10 cellular contexts compared by ENCODE assay signal in genomic region chr17:50834786-50835562, GRCh38. TPM values are rescaled to one million over a fixed set of nuclear protein-coding genes. Genes with fewer than 3 reads are reported as not detected.
DNase-seq lines count a peak whose midpoint lies in the region; ATAC-seq and TF ChIP-seq lines count a peak whose summit lies in the region.
"Had no signal": no experiment of that assay in that cellular context is flagged by ENCODE, and none has a peak within 500 bp of the region (broad histone marks: within the 10 kb centered on the region; RNA-seq: fewer than 3 reads in every experiment).

No MANE protein-coding gene starts in this region.

- no peak overlapping the region for H3K9ac ChIP-seq in H9 (ENCODE audit: extremely low read depth, insufficient read length, low read length)

- H3K27me3 ChIP-seq in H9 (ENCODE audit: insufficient read depth, low read length) (no peaks in the 10 kb centered on the region), body of pancreas (no peaks in the 10 kb centered on the region), hepatocyte (no peaks in the 10 kb centered on the region), sigmoid colon (no peaks in the 10 kb centered on the region)

- H3K27ac ChIP-seq in H9 (ENCODE audit: insufficient read length, low read depth, low read length) (no peak overlapping the region), body of pancreas (no peak overlapping the region), hepatocyte (no peak overlapping the region), sigmoid colon (peak overlapping the region in 3 of 4 donors; percentile 30 to 35 (median 33))
- H3K27ac ChIP-seq: HL-60 had no signal

- no peak overlapping the region for H3K23ac ChIP-seq in H9 (ENCODE audit: insufficient read length, low read depth, low read length)

- H3K36me3 Mint-ChIP-seq in H9 (ENCODE audit: insufficient read depth in 1 of 3, low read depth in 3 of 3): no peaks in the 10 kb centered on the region; a peak in 2 of 7 replicates
- H3K36me3 Mint-ChIP-seq in activated T-helper 17 cell treated with anti-CD3 and anti-CD28 coated beads, Interleukin-2, amount 50 U/mL, for 72 hours (ENCODE audit: low read depth): no peaks in the 10 kb centered on the region

- TF ChIP-seq EP300 in sigmoid colon (IDR thresholded peaks at IDR 0.05): no peak

- CTCF ChIA-PET in HEK293T (lab: Yijun Ruan, JAX): interaction anchor here (1.2 kb wide), 1 partner anchor 17 kb away, joined by 7 read pairs; no protein-coding TSS in a partner anchor

- H3K9me2 ChIP-seq in hepatocyte (replicated peaks; ENCODE audit: insufficient read depth): no peaks in the 10 kb centered on the region

- WGBS in H9 (ENCODE audit: extremely low coverage, insufficient read length, low lambda C conversion rate): no CpG with 5 or more reads among the region's 37 CpGs
- WGBS in body of pancreas, 2 donors: 37 to 53% methylated on average over 19 to 37 of the region's 37 CpGs
- 46% methylated on average over 37 of the region's 37 CpGs for WGBS in hepatocyte (ENCODE audit: low lambda C conversion rate, missing lambda C conversion rate)
- WGBS in sigmoid colon, 2 donors: 12 to 49% methylated on average over 37 of the region's 37 CpGs

- H3K4me3 ChIP-seq in body of pancreas (no peak overlapping the region), hepatocyte (no peak overlapping the region), sigmoid colon (peak overlapping the region in 3 of 4 donors; percentile 30 to 45 (median 40))

- peaks cover 49 to 77% of the 10 kb centered on the region in 2 experiments for H3K4me1 Mint-ChIP-seq in H9
- H3K4me1 Mint-ChIP-seq in activated T-helper 17 cell treated with anti-CD3 and anti-CD28 coated beads, Interleukin-2, amount 50 U/mL, for 72 hours: no peaks in the 10 kb centered on the region

- no peaks in the 10 kb centered on the region for H3K27me3 Mint-ChIP-seq in H9 (ENCODE audit: low read depth)
- H3K27me3 Mint-ChIP-seq in activated T-helper 17 cell treated with anti-CD3 and anti-CD28 coated beads, Interleukin-2, amount 50 U/mL, for 72 hours: peaks cover 8% of the 10 kb centered on the region

- H4K5ac ChIP-seq in H9 (ENCODE audit: insufficient read length, low read depth, low read length): no peak overlapping the region

- intact Hi-C loops in body of pancreas (cut with DNase I): no loop called here
- intact Hi-C loops in sigmoid colon (cut with DNase I): no loop called here

- no peak overlapping the region for H2AFZ ChIP-seq in H9 (ENCODE audit: low read length)
- no peak overlapping the region for H2AFZ ChIP-seq in hepatocyte

- no peaks in the 10 kb centered on the region for H3K23me2 ChIP-seq in H9 (ENCODE audit: insufficient read length, low read depth, low read length, poor library complexity, severe bottlenecking)

- H4K8ac ChIP-seq in H9 (replicated peaks; ENCODE audit: insufficient read length, low read depth, low read length): no peak overlapping the region

- no peak overlapping the region for H4K91ac ChIP-seq in H9 (ENCODE audit: insufficient read length, low read depth, low read length)

- H3T11ph ChIP-seq in H9 (ENCODE audit: low read length): no peak overlapping the region

- H3K56ac ChIP-seq in H9 (ENCODE audit: insufficient read length, low read depth, low read length): no peak overlapping the region

- H3K4me3 Mint-ChIP-seq in H9: peak overlapping the region in 1 of 2 experiments; percentile 13; a peak in 1 of 5 replicates
- H3K4me3 Mint-ChIP-seq in activated T-helper 17 cell treated with anti-CD3 and anti-CD28 coated beads, Interleukin-2, amount 50 U/mL, for 72 hours: no peak overlapping the region

- TF ChIP-seq POLR2A in body of pancreas (IDR thresholded peaks at IDR 0.05) (no peak), sigmoid colon (IDR thresholded peaks at IDR 0.05) (no peak)

- H4K20me1 ChIP-seq in H9 (ENCODE audit: control insufficient read depth, insufficient read depth, insufficient read length) (no peaks in the 10 kb centered on the region), hepatocyte (ENCODE audit: insufficient read depth, poor library complexity, severe bottlenecking) (no peaks in the 10 kb centered on the region)

- no peak overlapping the region for H2BK12ac ChIP-seq in H9 (ENCODE audit: insufficient read length, low read depth, low read length)

- H2BK120ac ChIP-seq in H9 (ENCODE audit: low read depth, low read length, poor library complexity, severe bottlenecking): no peak overlapping the region

- H3K27ac Mint-ChIP-seq in H9: peak overlapping the region in 2 of 3 experiments; percentile 51 to 58; a peak in 4 of 7 replicates
- no peak overlapping the region for H3K27ac Mint-ChIP-seq in activated T-helper 17 cell treated with anti-CD3 and anti-CD28 coated beads, Interleukin-2, amount 50 U/mL, for 72 hours

- H2BK20ac ChIP-seq in H9 (ENCODE audit: low read depth, low read length, poor library complexity, severe bottlenecking): no peak overlapping the region

- no peaks in the 10 kb centered on the region for H3K9me3 ChIP-seq in H9 (ENCODE audit: control insufficient read depth, low read depth, low read length)
- H3K9me3 ChIP-seq in body of pancreas: no peaks in the 10 kb centered on the region
- H3K9me3 ChIP-seq in hepatocyte (ENCODE audit: low read depth): no peaks in the 10 kb centered on the region
- H3K9me3 ChIP-seq in sigmoid colon: no peaks in the 10 kb centered on the region

- POLR2A ChIA-PET in HEK293T (lab: Yijun Ruan, JAX): no interaction called here

- DNase-seq in H9: peak; percentile 34
- no peak for DNase-seq in body of pancreas
- DNase-seq in hepatocyte (ENCODE audit: low spot score): no peak
- peak; percentile 68 for DNase-seq in sigmoid colon
- no peak for DNase-seq in HEK293T (ENCODE audit: extremely low spot score)
- DNase-seq: NCI-H510A treated with DMSO at 0.1 percent for 48 hours had no signal

- no peak overlapping the region for H3K4me2 ChIP-seq in H9 (ENCODE audit: insufficient read depth, insufficient read length, low read length)
- H3K4me2 ChIP-seq in hepatocyte: peak overlapping the region; percentile 61

- ATAC-seq in body of pancreas: peak; percentile 42
- ATAC-seq in HG02763 (IDR thresholded peaks at IDR 0.05; ENCODE audit: unreplicated experiment): no peak
- ATAC-seq in GM21423 (IDR thresholded peaks at IDR 0.05; ENCODE audit: unreplicated experiment): no peak
- no peak for ATAC-seq in activated T-helper 17 cell treated with anti-CD3 and anti-CD28 coated beads, Interleukin-2, amount 50 U/mL, for 72 hours (replicated peaks)

- H3K14ac ChIP-seq in H9 (ENCODE audit: insufficient read depth, low read length): no peak overlapping the region

- H3K36me3 ChIP-seq in body of pancreas (replicated peaks in 1 of 2; ENCODE audit: insufficient read depth in 1 of 2, low read depth in 2 of 2) (no peaks in the 10 kb centered on the region), hepatocyte (replicated peaks; ENCODE audit: insufficient read depth, low read depth) (no peaks in the 10 kb centered on the region), sigmoid colon (no peaks in the 10 kb centered on the region)

- H2BK5ac ChIP-seq in H9 (ENCODE audit: insufficient read length, low read length): no peak overlapping the region

- H3K18ac ChIP-seq in H9 (ENCODE audit: insufficient read length, low read depth, low read length): no peak overlapping the region

- H2AK5ac ChIP-seq in H9 (ENCODE audit: insufficient read length, low read length): no peak overlapping the region

- H3K9me3 Mint-ChIP-seq in H9: no peaks in the 10 kb centered on the region
- H3K9me3 Mint-ChIP-seq in activated T-helper 17 cell treated with anti-CD3 and anti-CD28 coated beads, Interleukin-2, amount 50 U/mL, for 72 hours: no peaks in the 10 kb centered on the region

- TF ChIP-seq CTCF in H9 (conservative IDR thresholded peaks at IDR 0.05) (no peak), body of pancreas (IDR thresholded peaks at IDR 0.05) (no peak), hepatocyte (IDR thresholded peaks at IDR 0.05; ENCODE audit: poor library complexity) (no peak), sigmoid colon (IDR thresholded peaks at IDR 0.05) (no peak)

- H3K4ac ChIP-seq in H9 (ENCODE audit: low read depth, low read length): no peak overlapping the region

- H2BK15ac ChIP-seq in H9 (ENCODE audit: low read depth, low read length): no peak overlapping the region

- H3K79me2 ChIP-seq in H9 (ENCODE audit: insufficient read depth, low read length) (no peaks in the 10 kb centered on the region), hepatocyte (no peaks in the 10 kb centered on the region)

- peaks cover 2% of the 10 kb centered on the region; the same call in 1 of the 2 replicates for H3K4me1 ChIP-seq in H9 (ENCODE audit: insufficient read depth, low read length)
- H3K4me1 ChIP-seq in body of pancreas: peaks cover 10% of the 10 kb centered on the region
- peaks cover 34% of the 10 kb centered on the region for H3K4me1 ChIP-seq in hepatocyte (ENCODE audit: insufficient read depth)
- peaks cover 0 to 14% (median 12%) of the 10 kb centered on the region in 4 donors for H3K4me1 ChIP-seq in sigmoid colon

- no peaks in the 10 kb centered on the region for H3K79me1 ChIP-seq in H9 (ENCODE audit: insufficient read depth, low read depth, low read length, poor library complexity, severe bottlenecking)

TF ChIP-seq in HEK293T, 16 proteins besides CTCF, POLR2A, EP300 and RAD21:
- TF ChIP-seq FOXK2 (IDR thresholded peaks at IDR 0.05) (no peak), HDGF (IDR thresholded peaks at IDR 0.05; ENCODE audit: borderline replicate concordance) (no peak), NFRKB (IDR thresholded peaks at IDR 0.05) (no peak)

RNA-seq across cellular contexts. Expression of gene WFIKKN2, which starts 0.4 kb away (rescaled TPM):
- 1.0 and 1.1 TPM in 2 replicates for total RNA-seq in H9 (2021)
- under 1 TPM; 0.26 to 0.66 TPM for total RNA-seq in body of pancreas
- 0.36 and 0.50 TPM in 2 replicates for total RNA-seq in hepatocyte
- polyA plus RNA-seq in hepatocyte: 0.68 TPM in 1 of 2 replicates, not detected in the other
- total RNA-seq in sigmoid colon: 1 to 10 TPM in 1 of 4 donors, under 1 TPM in 3; under 0.01 to 1.1 (median 0.15) TPM
- polyA plus RNA-seq in sigmoid colon: under 1 TPM in 2 of 3 donors, not detected in 1; under 0.01 to 0.09 TPM
- total RNA-seq in activated T-helper 17 cell treated with anti-CD3 and anti-CD28 coated beads, Interleukin-2, amount 50 U/mL, for 72 hours: not detected

RNA-seq across cellular contexts. Expression of gene TOB1, which starts 31.2 kb away (rescaled TPM):
- total RNA-seq in H9 (2021): 31.2 and 31.6 TPM in 2 replicates
- total RNA-seq in body of pancreas: 10 to 100 TPM; 36.8 to 46.1 TPM
- total RNA-seq in hepatocyte: 52.1 and 53.6 TPM in 2 replicates
- polyA plus RNA-seq in hepatocyte: 41.1 and 43.2 TPM in 2 replicates
- 10 to 100 TPM; 16.2 to 31.1 (median 30.1) TPM for total RNA-seq in sigmoid colon
- 10 to 100 TPM; 32.4 to 57.1 (median 39.4) TPM for polyA plus RNA-seq in sigmoid colon
- 10 to 100 TPM; 33.1 to 40.8 TPM for total RNA-seq in activated T-helper 17 cell treated with anti-CD3 and anti-CD28 coated beads, Interleukin-2, amount 50 U/mL, for 72 hours

Comparison
In these comparisons a context has a peak if more than half of its experiments do, and no peak if none do; other contexts are left out.
1. DNase-seq: peak in H9 (single experiment) and sigmoid colon (single experiment); none in body of pancreas (0 of 4), hepatocyte (single experiment) and HEK293T (single experiment).
2. H3K27ac ChIP-seq: peak in sigmoid colon (3 of 4); none in H9 (single experiment), body of pancreas (0 of 4) and hepatocyte (single experiment).
3. H3K4me3 ChIP-seq: peak in sigmoid colon (3 of 4); none in body of pancreas (0 of 2) and hepatocyte (single experiment).